8 cellular contexts compared by ENCODE assay signal in genomic region chr20:17825949-17826843, GRCh38.
DNase-seq lines count a peak whose midpoint lies in the region; ATAC-seq and TF ChIP-seq lines count a peak whose summit lies in the region.
"Had no signal": no experiment of that assay in that cellular context is flagged by ENCODE, and none has a peak within 500 bp of the region (broad histone marks: within the 10 kb centered on the region; RNA-seq: fewer than 3 reads in every experiment).

No MANE protein-coding gene starts in this region.

- H3K27ac ChIP-seq in psoas muscle (peak overlapping the region; percentile 53), ascending aorta (no peak overlapping the region)
- H3K27ac ChIP-seq: epithelial cell of prostate had no signal

- ATAC-seq in GM18873 (IDR thresholded peaks at IDR 0.05; ENCODE audit: low FRiP score, unreplicated experiment) (peak; percentile 97), GM21576 (IDR thresholded peaks at IDR 0.05; ENCODE audit: unreplicated experiment) (peak; percentile 90), HG03521 (IDR thresholded peaks at IDR 0.05; ENCODE audit: unreplicated experiment) (peak; percentile 83), psoas muscle (no peak), left lobe of liver (no peak)

- H3K9me3 ChIP-seq in psoas muscle (no peaks in the 10 kb centered on the region), ascending aorta (no peaks in the 10 kb centered on the region)

- H3K27me3 ChIP-seq in psoas muscle (ENCODE audit: insufficient read depth in 3 of 3, low read length in 2 of 3) (no peaks in the 10 kb centered on the region), ascending aorta (no peaks in the 10 kb centered on the region)

- WGBS in psoas muscle, 3 donors, result 82 to 88% (median 85%) methylated on average over 8 of the region's 8 CpGs

- TF ChIP-seq CTCF in psoas muscle (IDR thresholded peaks at IDR 0.05) (no peak), ascending aorta (IDR thresholded peaks at IDR 0.05) (no peak)

- H3K4me3 ChIP-seq in psoas muscle, result no peak overlapping the region
- no peak overlapping the region for H3K4me3 ChIP-seq in ascending aorta

- DNase-seq in psoas muscle (no peak), left lobe of liver (ENCODE audit: low spot score) (no peak), RKO (ENCODE audit: low spot score) (no peak), ascending aorta (ENCODE audit: low spot score in 2 of 2) (no peak)

- H3K36me3 ChIP-seq in psoas muscle (ENCODE audit: insufficient read depth in 1 of 2, low read depth in 1 of 2) (no peaks in the 10 kb centered on the region), ascending aorta (no peaks in the 10 kb centered on the region)

- H3K4me1 ChIP-seq in psoas muscle (no peaks in the 10 kb centered on the region), ascending aorta (no peaks in the 10 kb centered on the region)

- intact Hi-C loops in psoas muscle (cut with DNase I), result no loop called here
- intact Hi-C loops in ascending aorta (cut with DNase I), result no loop called here

Comparison
In these comparisons a context has a peak if more than half of its experiments do, and no peak if none do; other contexts are left out.
1. ATAC-seq: peak in GM18873 (single experiment), GM21576 (single experiment) and HG03521 (single experiment); none in psoas muscle (0 of 4) and left lobe of liver (single experiment).